Comparison of ENCODE assay signal across 15 cellular contexts in the genomic region with DNA sequence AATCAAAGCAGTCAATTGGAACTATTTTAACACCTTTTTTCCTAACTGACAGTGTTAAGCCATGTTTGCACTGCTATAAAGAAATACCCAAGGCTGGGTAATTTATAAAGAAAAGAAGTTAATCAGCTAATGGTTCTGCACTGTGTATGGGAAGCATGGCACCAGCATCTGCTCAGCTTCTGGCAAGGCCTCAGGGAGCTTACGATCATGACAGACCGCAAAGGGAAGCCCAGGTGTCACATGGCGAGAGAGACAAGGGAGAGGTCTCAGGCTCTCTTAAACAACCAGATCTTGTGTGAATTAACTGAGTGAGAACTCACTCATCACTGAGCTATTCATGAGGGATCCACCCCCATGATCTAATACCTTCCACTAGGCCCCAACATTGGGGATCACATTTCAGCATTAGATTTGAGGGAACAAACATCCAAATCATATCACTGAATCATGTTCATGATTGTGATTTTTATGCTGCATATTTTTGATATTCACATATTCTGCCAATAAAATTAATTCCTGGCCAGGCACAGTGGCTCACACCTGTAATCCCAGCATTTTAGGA. TPM values are rescaled to one million over a fixed set of nuclear protein-coding genes. Genes with fewer than 3 reads are reported as not detected.
DNase-seq lines count a peak whose midpoint lies in the region; ATAC-seq and TF ChIP-seq lines count a peak whose summit lies in the region.
"Had no signal": no experiment of that assay in that cellular context is flagged by ENCODE, and none has a peak within 500 bp of the region (broad histone marks: within the 10 kb centered on the region; RNA-seq: fewer than 3 reads in every experiment).

No MANE protein-coding gene starts in this region.

- H3K27ac Mint-ChIP-seq in endodermal cell (no peak overlapping the region), nephron progenitor cell (peak overlapping the region; percentile 36)
- H3K27ac Mint-ChIP-seq: activated naive CD4-positive, alpha-beta T cell treated with anti-CD3 and anti-CD28 coated beads, Interleukin-2, amount 50 U/mL, for 72 hours had no signal

- H3K9me3 ChIP-seq in endodermal cell (ENCODE audit: control insufficient read depth, low read length) (peaks cover 15% of the 10 kb centered on the region), SJCRH30 (replicated peaks) (no peaks in the 10 kb centered on the region; the same call in 1 of the 2 replicates)

- peaks cover 24% of the 10 kb centered on the region for H3K36me3 Mint-ChIP-seq in endodermal cell (ENCODE audit: low read depth)
- peaks cover 41% of the 10 kb centered on the region for H3K36me3 Mint-ChIP-seq in nephron progenitor cell (ENCODE audit: low read depth)
- H3K36me3 Mint-ChIP-seq: activated naive CD4-positive, alpha-beta T cell treated with anti-CD3 and anti-CD28 coated beads, Interleukin-2, amount 50 U/mL, for 72 hours had no signal

- H3K4me3 ChIP-seq in endodermal cell (ENCODE audit: low read length) (peak overlapping the region; percentile 48), urinary bladder (ENCODE audit: low read depth, low read length) (no peak overlapping the region), SJCRH30 (no peak overlapping the region)

- DNase-seq in NCI-H226 (peak; percentile 63), endodermal cell (no peak), nephron progenitor cell (no peak), SJCRH30 (no peak)
- no peak for DNase-seq in activated CD8-positive, alpha-beta memory T cell treated with anti-CD3 and anti-CD28 coated beads for 24 hours
- DNase-seq: activated CD4-positive, alpha-beta T cell treated with anti-CD3 and anti-CD28 coated beads for 48 hours; C1 segment of cervical spinal cord; left cardiac atrium; naive B cell; stimulated activated CD4-positive, alpha-beta T cell treated with anti-CD3 and anti-CD28 coated beads, Interleukin-2, amount 100 ng/mL, for 24 hours had no signal

- H3K4me3 Mint-ChIP-seq in endodermal cell, result no peak overlapping the region
- H3K4me3 Mint-ChIP-seq in nephron progenitor cell, result no peak overlapping the region
- H3K4me3 Mint-ChIP-seq: central memory CD8-positive, alpha-beta T cell; naive B cell had no signal

- no peak overlapping the region for H3K9ac ChIP-seq in endodermal cell (ENCODE audit: extremely low read depth, low read length, poor library complexity, severe bottlenecking)

- H3K27me3 ChIP-seq in endodermal cell (ENCODE audit: control insufficient read depth, insufficient read depth, low read length, poor library complexity, severe bottlenecking), result no peaks in the 10 kb centered on the region
- H3K27me3 ChIP-seq in SJCRH30, result no peaks in the 10 kb centered on the region

- no peak for ATAC-seq in HG02840 (IDR thresholded peaks at IDR 0.05; ENCODE audit: low FRiP score, unreplicated experiment)
- ATAC-seq: left cardiac atrium had no signal

- H3K4me1 Mint-ChIP-seq in endodermal cell (peaks cover 31% of the 10 kb centered on the region), nephron progenitor cell (peaks cover 11% of the 10 kb centered on the region)
- H3K4me1 Mint-ChIP-seq: central memory CD8-positive, alpha-beta T cell; naive B cell had no signal

- H3K4me1 ChIP-seq in endodermal cell (ENCODE audit: control insufficient read depth, insufficient read depth, low read length), result peaks cover 6% of the 10 kb centered on the region
- H3K4me1 ChIP-seq in urinary bladder (ENCODE audit: insufficient read depth), result no peaks in the 10 kb centered on the region
- peaks cover 3% of the 10 kb centered on the region; the same call in 1 of the 2 replicates for H3K4me1 ChIP-seq in SJCRH30

- TF ChIP-seq CTCF in endodermal cell (conservative IDR thresholded peaks at IDR 0.05), result no peak
- TF ChIP-seq CTCF in nephron progenitor cell (IDR thresholded peaks at IDR 0.05), result no peak

- peaks cover 19% of the 10 kb centered on the region for H3K36me3 ChIP-seq in endodermal cell (ENCODE audit: control insufficient read depth, insufficient read depth, low read length)
- H3K36me3 ChIP-seq in urinary bladder (ENCODE audit: insufficient read depth), result no peaks in the 10 kb centered on the region
- H3K36me3 ChIP-seq in SJCRH30, result no peaks in the 10 kb centered on the region

- H3K9me3 Mint-ChIP-seq in endodermal cell, result peaks cover 11% of the 10 kb centered on the region
- peaks cover 14% of the 10 kb centered on the region for H3K9me3 Mint-ChIP-seq in nephron progenitor cell
- H3K9me3 Mint-ChIP-seq: activated naive CD4-positive, alpha-beta T cell treated with anti-CD3 and anti-CD28 coated beads, Interleukin-2, amount 50 U/mL, for 72 hours; central memory CD8-positive, alpha-beta T cell had no signal

- 99 to 100% methylated on average over 2 to 3 of the region's 3 CpGs for WGBS in endodermal cell (ENCODE audit: insufficient coverage in 1 of 2, insufficient read length in 1 of 2), 2 experiments
- WGBS in urinary bladder, result 98% methylated on average over 3 of the region's 3 CpGs

- H3K27ac ChIP-seq in endodermal cell (ENCODE audit: low read depth, low read length), result no peak overlapping the region
- peak overlapping the region; percentile 3 for H3K27ac ChIP-seq in urinary bladder (ENCODE audit: low read depth)
- H3K27ac ChIP-seq in SJCRH30, result no peak overlapping the region
- H3K27ac ChIP-seq: HL-60 had no signal

- no peaks in the 10 kb centered on the region for H3K27me3 Mint-ChIP-seq in endodermal cell (ENCODE audit: insufficient read depth)
- H3K27me3 Mint-ChIP-seq in nephron progenitor cell (ENCODE audit: low read depth, poor library complexity), result no peaks in the 10 kb centered on the region
- H3K27me3 Mint-ChIP-seq: central memory CD8-positive, alpha-beta T cell; naive B cell had no signal

RNA-seq across cellular contexts. Expression of gene USP54, which starts 5.8 kb away (rescaled TPM):
- total RNA-seq in endodermal cell (100 to 1,000 TPM in 1 of 2 donors, 10 to 100 TPM in 1; 89.5 to 110 TPM), urinary bladder (26.4 TPM)
- 41.0 TPM for polyA plus RNA-seq in endodermal cell (2013, experiment 1 of 2)
- polyA plus RNA-seq in endodermal cell (2013, experiment 2 of 2), result 33.4 TPM
- polyA plus RNA-seq in urinary bladder, result 23.8 TPM
- total RNA-seq in SJCRH30 (2014; rRNA removed; shearing (Covaris generic)), result 27.0 and 29.9 TPM in 2 replicates

RNA-seq across cellular contexts. Expression of gene MYOZ1, which starts 56.0 kb away (rescaled TPM):
- total RNA-seq in endodermal cell, result 1 to 10 TPM; 1.6 to 2.4 TPM
- polyA plus RNA-seq in endodermal cell (2013, experiment 1 of 2), result 0.46 TPM
- polyA plus RNA-seq in endodermal cell (2013, experiment 2 of 2), result 0.62 TPM
- total RNA-seq in urinary bladder, result 11.5 TPM
- polyA plus RNA-seq in urinary bladder, result 0.68 TPM
- total RNA-seq in SJCRH30 (2014; rRNA removed; shearing (Covaris generic)), result 0.26 and 0.84 TPM in 2 replicates
- total RNA-seq: activated naive CD4-positive, alpha-beta T cell treated with anti-CD3 and anti-CD28 coated beads, Interleukin-2, amount 50 U/mL, for 72 hours had no signal
